ENCODE assay signal across 23 cellular contexts in genomic region chr12:99686142-99686541, GRCh38. TPM values are rescaled to one million over a fixed set of nuclear protein-coding genes. Genes with fewer than 3 reads are reported as not detected.
DNase-seq lines count a peak whose midpoint lies in the region; ATAC-seq and TF ChIP-seq lines count a peak whose summit lies in the region.
"Had no signal": no experiment of that assay in that cellular context is flagged by ENCODE, and none has a peak within 500 bp of the region (broad histone marks: within the 10 kb centered on the region; RNA-seq: fewer than 3 reads in every experiment).

No MANE protein-coding gene starts in this region.

- no peak overlapping the region for H3K4me3 Mint-ChIP-seq in MCF 10A (ENCODE audit: unreplicated experiment)
- H3K4me3 Mint-ChIP-seq: CD4-positive, CD25-positive, alpha-beta regulatory T cell; CD8-positive, alpha-beta memory T cell; HFFc6 had no signal

- TF ChIP-seq RAD21 in HCT116 (IDR thresholded peaks at IDR 0.05; ENCODE audit: low read depth), result no peak

- no peaks in the 10 kb centered on the region for H3K4me1 ChIP-seq in mammary epithelial cell (ENCODE audit: insufficient read depth, low read length)
- H3K4me1 ChIP-seq in HCT116 (ENCODE audit: control insufficient read depth in 1 of 2, insufficient read depth in 2 of 2, low read length in 2 of 2), result no peaks in the 10 kb centered on the region
- H3K4me1 ChIP-seq: BE2C, Caco-2, HAP-1 had no signal

- peak; percentile 6 for DNase-seq in MCF 10A (ENCODE audit: unreplicated experiment)
- no peak for DNase-seq in mammary epithelial cell
- no peak for DNase-seq in HCT116 (ENCODE audit: low read depth, low spot score)
- peak; percentile 12 for DNase-seq in NCI-H69 (lab: John Stamatoyannopoulos, UW)
- no peak for DNase-seq in NCI-H1436 treated with DMSO at 0.1 percent for 48 hours (lab: John Stamatoyannopoulos, UW)
- DNase-seq in NCI-H1694 (lab: John Stamatoyannopoulos, UW), result no peak
- no peak for DNase-seq in GF-D8 (lab: John Stamatoyannopoulos, UW)
- DNase-seq: 8988T; ACHN; BE2C; C1 segment of cervical spinal cord; Caco-2; CD4-positive, CD25-positive, alpha-beta regulatory T cell; CD8-positive, alpha-beta memory T cell; DMS79 treated with DMSO at 0.1 percent for 48 hours; GOT3; HFFc6; IMR-90 had no signal

- no peaks in the 10 kb centered on the region for H3K27me3 ChIP-seq in mammary epithelial cell (ENCODE audit: insufficient read depth, low read length)
- no peaks in the 10 kb centered on the region for H3K27me3 ChIP-seq in HCT116 (ENCODE audit: insufficient read depth, low read length)
- H3K27me3 ChIP-seq: BE2C had no signal

- H3K4me3 ChIP-seq in mammary epithelial cell (replicated peaks in 1 of 3; ENCODE audit: insufficient read depth in 1 of 3, low read depth in 2 of 3, low read length in 3 of 3) (no peak overlapping the region), HCT116 (replicated peaks in 1 of 2; ENCODE audit: low read depth in 1 of 2, low read length in 2 of 2) (no peak overlapping the region)
- H3K4me3 ChIP-seq: GM12878, HAP-1, K562 had no signal

- no peaks in the 10 kb centered on the region for H3K27me3 Mint-ChIP-seq in MCF 10A (ENCODE audit: insufficient read depth, unreplicated experiment)
- H3K27me3 Mint-ChIP-seq: CD4-positive, CD25-positive, alpha-beta regulatory T cell; CD8-positive, alpha-beta memory T cell had no signal

- CTCF ChIA-PET in MCF 10A (lab: Yijun Ruan, JAX) (interaction anchor here (1.4 kb wide), 1 partner anchor 295 kb away, joined by 5 read pairs; no protein-coding TSS in a partner anchor), mammary epithelial cell (lab: Charles Lee; ENCODE audit: low non-redundant PET) (no interaction called here), HCT116 (lab: Charles Lee) (no interaction called here)

- POLR2A ChIA-PET in MCF 10A (lab: Yijun Ruan, JAX) (no interaction called here), HCT116 (lab: Charles Lee) (no interaction called here)

- no peaks in the 10 kb centered on the region for H3K9me3 Mint-ChIP-seq in MCF 10A (ENCODE audit: unreplicated experiment)

- H3K9me3 ChIP-seq in mammary epithelial cell (replicated peaks; ENCODE audit: insufficient read depth, low read length) (no peaks in the 10 kb centered on the region), HCT116 (ENCODE audit: control insufficient read depth in 1 of 2, insufficient read depth in 1 of 2, low read depth in 1 of 2, low read length in 2 of 2) (no peaks in the 10 kb centered on the region)
- H3K9me3 ChIP-seq: BE2C, Caco-2, HAP-1 had no signal

- H3K36me3 ChIP-seq in mammary epithelial cell (ENCODE audit: insufficient read depth, low read length) (no peaks in the 10 kb centered on the region), HCT116 (ENCODE audit: control insufficient read depth in 1 of 2, insufficient read depth in 2 of 2, low read length in 2 of 2) (no peaks in the 10 kb centered on the region)
- H3K36me3 ChIP-seq: BE2C, HAP-1 had no signal

- 82% methylated on average over 1 of the region's 1 CpG for WGBS in mammary epithelial cell (ENCODE audit: low coverage, missing lambda C conversion rate)

- BruUV-seq in MCF 10A (replicated peaks; lab: Mats Ljungman, UMichigan) (no TSS peak), mammary epithelial cell (replicated peaks; lab: Mats Ljungman, UMichigan) (no TSS peak), HCT116 (replicated peaks; lab: Mats Ljungman, UMichigan) (no TSS peak)

- ATAC-seq in HCT116, result no peak
- ATAC-seq: GM12878, K562 had no signal

- H2AFZ ChIP-seq in mammary epithelial cell (ENCODE audit: low read depth, low read length) (no peak overlapping the region), HCT116 (ENCODE audit: low read depth, low read length, poor library complexity, severe bottlenecking) (no peak overlapping the region)

- H4K20me1 ChIP-seq in mammary epithelial cell (ENCODE audit: insufficient read depth, low read length), result no peaks in the 10 kb centered on the region
- no peaks in the 10 kb centered on the region for H4K20me1 ChIP-seq in HCT116 (ENCODE audit: insufficient read depth)

- intact Hi-C loops in MCF 10A (cut with micrococcal nuclease), result no loop called here
- intact Hi-C loops in mammary epithelial cell (cut with micrococcal nuclease), result no loop called here
- intact Hi-C loops in HCT116 (cut with micrococcal nuclease), result no loop called here

- in situ Hi-C loops in mammary epithelial cell (cut with MboI; ENCODE audit: low sequenced_read_pairs in 2 of 2), result no loop called here

- TF ChIP-seq POLR2A in HCT116 (IDR thresholded peaks at IDR 0.05; ENCODE audit: borderline replicate concordance, extremely low read depth, insufficient read depth, insufficient read length), result no peak

- H3K9me2 ChIP-seq in HCT116 (ENCODE audit: insufficient read depth), result no peaks in the 10 kb centered on the region

- RAD21 ChIA-PET in HCT116 (lab: Charles Lee; ENCODE audit: low non-redundant PET in 1 of 2, low total read pairs in 2 of 2, uncharacterized antibody in 2 of 2, unreplicated experiment in 2 of 2), result no interaction called here

- no peaks in the 10 kb centered on the region for H3K4me1 Mint-ChIP-seq in MCF 10A (ENCODE audit: insufficient read depth, unreplicated experiment)
- H3K4me1 Mint-ChIP-seq: CD4-positive, CD25-positive, alpha-beta regulatory T cell; CD8-positive, alpha-beta memory T cell had no signal

- H3K27ac Mint-ChIP-seq in MCF 10A (ENCODE audit: low read depth, unreplicated experiment), result no peak overlapping the region
- H3K27ac Mint-ChIP-seq: CD4-positive, CD25-positive, alpha-beta regulatory T cell; HFFc6 had no signal

- H3K27ac ChIP-seq in mammary epithelial cell (ENCODE audit: insufficient read depth, low read depth, low read length), result no peak overlapping the region
- no peak overlapping the region for H3K27ac ChIP-seq in HCT116 (ENCODE audit: low read depth, low read length)
- H3K27ac ChIP-seq: HL-60 had no signal

- H3K79me2 ChIP-seq in mammary epithelial cell (ENCODE audit: insufficient read depth, low read length), result no peaks in the 10 kb centered on the region
- H3K79me2 ChIP-seq in HCT116 (ENCODE audit: insufficient read depth, low read length), result no peaks in the 10 kb centered on the region

- dilution Hi-C loops in mammary epithelial cell (cut with HindIII; ENCODE audit: low sequenced_read_pairs), result no loop called here

- TF ChIP-seq CTCF in MCF 10A (IDR thresholded peaks at IDR 0.05; ENCODE audit: unreplicated experiment), result no peak
- TF ChIP-seq CTCF in mammary epithelial cell (conservative IDR thresholded peaks at IDR 0.05 in 1 of 2, IDR thresholded peaks at IDR 0.05 in 1 of 2; ENCODE audit: extremely low read depth in 1 of 2, insufficient read depth in 1 of 2, low read depth in 1 of 2, low read length in 2 of 2), result no peak
- TF ChIP-seq CTCF in HCT116 (IDR thresholded peaks at IDR 0.05 in 2 of 3, conservative IDR thresholded peaks at IDR 0.05 in 1 of 3; ENCODE audit: borderline replicate concordance in 1 of 3, insufficient read depth in 1 of 3, low read depth in 2 of 3, low read length in 2 of 3), result no peak

- H3K4me2 ChIP-seq in mammary epithelial cell (ENCODE audit: insufficient read depth, low read depth, low read length), result no peak overlapping the region
- no peak overlapping the region for H3K4me2 ChIP-seq in HCT116 (ENCODE audit: low read length)

- H3K9ac ChIP-seq in mammary epithelial cell (ENCODE audit: insufficient read depth, low read length) (no peak overlapping the region), HCT116 (ENCODE audit: low read length) (no peak overlapping the region)

- no peaks in the 10 kb centered on the region for H3K36me3 Mint-ChIP-seq in MCF 10A (ENCODE audit: insufficient read depth, unreplicated experiment)
- H3K36me3 Mint-ChIP-seq: CD4-positive, CD25-positive, alpha-beta regulatory T cell; CD8-positive, alpha-beta memory T cell had no signal

TF ChIP-seq in HCT116, 20 proteins besides CTCF, POLR2A, EP300 and RAD21:
- TF ChIP-seq EZH2phosphoT487 (IDR thresholded peaks at IDR 0.05; ENCODE audit: borderline replicate concordance) (no peak), SIN3A (IDR thresholded peaks at IDR 0.05; ENCODE audit: low read depth) (no peak), SRF (IDR thresholded peaks at IDR 0.05; ENCODE audit: low read depth) (0 out of 2 replicates have a peak, but pooled peaks have one; percentile 39)

RNA-seq across cellular contexts. Expression of gene GARIN6, which starts 38.6 kb away (rescaled TPM):
- total RNA-seq in MCF 10A (2022) (not detected in 2 replicates), mammary epithelial cell (not detected), HCT116 (2021; ENCODE audit: unreplicated experiment) (not detected)
- polyA plus RNA-seq in mammary epithelial cell, result not detected
- polyA minus RNA-seq in mammary epithelial cell, result not detected
- not detected in 2 replicates for polyA plus RNA-seq in HCT116 (2012)
- total RNA-seq: Caco-2; CD4-positive, CD25-positive, alpha-beta regulatory T cell; CD8-positive, alpha-beta memory T cell; GM12878; HFFc6; HT1080; IMR-90; K562 had no signal
- polyA plus RNA-seq: CD4-positive, CD25-positive, alpha-beta regulatory T cell; CD8-positive, alpha-beta memory T cell; GM12878; IMR-90; K562 had no signal

Comparison
In these comparisons a context has a peak if more than half of its experiments do, and no peak if none do; other contexts are left out.
1. DNase-seq: peak in MCF 10A (single experiment) and NCI-H69 (single experiment); none in mammary epithelial cell (single experiment), HCT116 (single experiment), NCI-H1436 treated with DMSO at 0.1 percent for 48 hours (single experiment), NCI-H1694 (single experiment) and GF-D8 (single experiment).